ENCODE assay signal across 30 cellular contexts in the genomic region with DNA sequence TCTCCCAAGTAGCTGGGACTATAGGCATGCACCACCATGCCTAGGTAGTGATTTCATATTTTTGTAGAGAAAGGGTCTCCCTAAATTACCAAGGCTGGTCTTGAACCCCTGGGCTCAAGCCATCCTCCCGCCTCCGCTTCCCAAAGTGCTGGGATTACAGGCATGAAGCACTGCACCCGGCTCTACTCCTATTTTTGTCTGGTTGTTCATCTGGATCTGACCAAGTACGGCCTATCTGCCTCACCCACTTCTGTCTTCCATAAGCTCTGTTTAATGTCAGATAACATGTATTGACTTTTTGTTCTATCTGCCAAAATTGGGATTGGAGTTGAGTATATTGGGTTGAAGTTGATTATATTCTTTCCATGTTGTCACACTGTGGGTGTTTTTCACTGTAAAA.
"Had no signal": no experiment of that assay in that cellular context is flagged by ENCODE, and none has a peak within 500 bp of the region (broad histone marks: within the 10 kb centered on the region; RNA-seq: fewer than 3 reads in every experiment).

No MANE protein-coding gene starts in this region.

- DNase-seq: activated B cell treated with CpG ODN at 0.5 μM for 24 hours; activated CD4-positive, alpha-beta memory T cell treated with anti-CD3 and anti-CD28 coated beads, Interleukin-2, amount 10 ng/mL, durations not matched to agents 7 days and 5 days; activated CD4-positive, alpha-beta T cell treated with anti-CD3 and anti-CD28 coated beads for 36 hours; activated CD4-positive, alpha-beta T cell treated with anti-CD3 and anti-CD28 coated beads, Interleukin-2, amount 10 ng/mL, durations not matched to agents 7 days and 5 days; activated CD4-positive, alpha-beta T cell treated with anti-CD3 and anti-CD28 coated beads, Interleukin-2, amount 50 U/mL, for 4 hours; activated CD8-positive, alpha-beta memory T cell treated with anti-CD3 and anti-CD28 coated beads, Interleukin-2, amount 50 U/mL, for 48 hours; activated gamma-delta T cell; activated naive CD4-positive, alpha-beta T cell; activated naive CD4-positive, alpha-beta T cell treated with anti-CD3 and anti-CD28 coated beads, Interleukin-2, amount 10 ng/mL, durations not matched to agents 7 days and 5 days; activated naive CD8-positive, alpha-beta T cell treated with anti-CD3 and anti-CD28 coated beads, Interleukin-2, amount 10 ng/mL, durations not matched to agents 7 days and 5 days; activated T-cell treated with anti-CD3 and anti-CD28 coated beads for 4 hours; activated T-cell treated with anti-CD3 and anti-CD28 coated beads, Interleukin-2, amount 50 U/mL, for 24 hours; activated T-cell treated with anti-CD3 and anti-CD28 coated beads, Interleukin-2, amount 50 U/mL, for 72 hours; central memory CD4-positive, alpha-beta T cell; cerebellar nuclear complex; colonic mucosa; effector CD8-positive, alpha-beta T cell; foreskin fibroblast; T-helper 1 cell; T-helper 17 cell; T1000; WERI-Rb-1 had no signal

- H3K4me1 ChIP-seq: ascending aorta, colonic mucosa had no signal

- ATAC-seq: activated CD4-positive, alpha-beta T cell treated with anti-CD3 and anti-CD28 coated beads for 36 hours; activated CD4-positive, CD25-positive, alpha-beta regulatory T cell treated with anti-CD3 and anti-CD28 coated beads, Interleukin-2, amount 50 U/mL, for 24 hours; activated naive CD4-positive, alpha-beta T cell treated with anti-CD3 and anti-CD28 coated beads, Interleukin-2, amount 50 U/mL, for 72 hours; activated T-cell treated with anti-CD3 and anti-CD28 coated beads, Interleukin-2, amount 50 U/mL, for 72 hours; T-helper 17 cell had no signal

- H3K27ac ChIP-seq: ascending aorta, breast epithelium, cardiac muscle cell, colonic mucosa, epithelial cell of prostate, WERI-Rb-1 had no signal

- H3K4me3 ChIP-seq: ascending aorta, breast epithelium, cardiac muscle cell, colonic mucosa had no signal

- H3K27me3 ChIP-seq: ascending aorta, breast epithelium, cardiac muscle cell, colonic mucosa had no signal

- H3K27me3 Mint-ChIP-seq: activated B cell treated with CpG ODN at 0.5 μM for 24 hours; activated CD4-positive, alpha-beta memory T cell treated with anti-CD3 and anti-CD28 coated beads, Interleukin-2, amount 10 ng/mL, durations not matched to agents 7 days and 5 days; activated CD4-positive, alpha-beta T cell treated with anti-CD3 and anti-CD28 coated beads for 36 hours; activated CD4-positive, alpha-beta T cell treated with anti-CD3 and anti-CD28 coated beads, Interleukin-2, amount 10 ng/mL, durations not matched to agents 7 days and 5 days; activated naive CD4-positive, alpha-beta T cell treated with anti-CD3 and anti-CD28 coated beads, Interleukin-2, amount 10 ng/mL, durations not matched to agents 7 days and 5 days; activated naive CD8-positive, alpha-beta T cell treated with anti-CD3 and anti-CD28 coated beads, Interleukin-2, amount 10 ng/mL, durations not matched to agents 7 days and 5 days; activated T-cell treated with anti-CD3 and anti-CD28 coated beads, Interleukin-2, amount 50 U/mL, for 24 hours; brain had no signal

- H3K4me3 Mint-ChIP-seq: activated B cell treated with CpG ODN at 0.5 μM for 24 hours; activated CD4-positive, alpha-beta memory T cell treated with anti-CD3 and anti-CD28 coated beads, Interleukin-2, amount 10 ng/mL, durations not matched to agents 7 days and 5 days; activated CD4-positive, alpha-beta T cell treated with anti-CD3 and anti-CD28 coated beads for 36 hours; activated CD4-positive, alpha-beta T cell treated with anti-CD3 and anti-CD28 coated beads, Interleukin-2, amount 10 ng/mL, durations not matched to agents 7 days and 5 days; activated naive CD4-positive, alpha-beta T cell treated with anti-CD3 and anti-CD28 coated beads, Interleukin-2, amount 10 ng/mL, durations not matched to agents 7 days and 5 days; activated naive CD8-positive, alpha-beta T cell treated with anti-CD3 and anti-CD28 coated beads, Interleukin-2, amount 10 ng/mL, durations not matched to agents 7 days and 5 days; activated T-cell treated with anti-CD3 and anti-CD28 coated beads, Interleukin-2, amount 50 U/mL, for 24 hours; activated T-cell treated with anti-CD3 and anti-CD28 coated beads, Interleukin-2, amount 50 U/mL, for 72 hours; brain; T-helper 17 cell; T-helper 2 cell treated with Interferon-gamma antibody and Interleukin-4, amounts not matched to agents 5 μg/mL and 100 μg/mL, for 36 hours had no signal

- H3K36me3 Mint-ChIP-seq: activated naive CD4-positive, alpha-beta T cell treated with anti-CD3 and anti-CD28 coated beads, Interleukin-2, amount 10 ng/mL, durations not matched to agents 7 days and 5 days; activated naive CD4-positive, alpha-beta T cell treated with anti-CD3 and anti-CD28 coated beads, Interleukin-2, amount 50 U/mL, for 72 hours; activated naive CD8-positive, alpha-beta T cell treated with anti-CD3 and anti-CD28 coated beads, Interleukin-2, amount 10 ng/mL, durations not matched to agents 7 days and 5 days had no signal

- H3K27ac Mint-ChIP-seq: activated CD4-positive, alpha-beta memory T cell treated with anti-CD3 and anti-CD28 coated beads, Interleukin-2, amount 10 ng/mL, durations not matched to agents 7 days and 5 days; activated CD4-positive, alpha-beta T cell treated with anti-CD3 and anti-CD28 coated beads for 36 hours; activated CD4-positive, alpha-beta T cell treated with anti-CD3 and anti-CD28 coated beads, Interleukin-2, amount 10 ng/mL, durations not matched to agents 7 days and 5 days; activated naive CD4-positive, alpha-beta T cell treated with anti-CD3 and anti-CD28 coated beads, Interleukin-2, amount 10 ng/mL, durations not matched to agents 7 days and 5 days; activated naive CD4-positive, alpha-beta T cell treated with anti-CD3 and anti-CD28 coated beads, Interleukin-2, amount 50 U/mL, for 72 hours; activated naive CD8-positive, alpha-beta T cell treated with anti-CD3 and anti-CD28 coated beads, Interleukin-2, amount 10 ng/mL, durations not matched to agents 7 days and 5 days; activated T-cell treated with anti-CD3 and anti-CD28 coated beads, Interleukin-2, amount 50 U/mL, for 24 hours; activated T-cell treated with anti-CD3 and anti-CD28 coated beads, Interleukin-2, amount 50 U/mL, for 72 hours; brain; T-helper 17 cell; T-helper 2 cell treated with Interferon-gamma antibody and Interleukin-4, amounts not matched to agents 5 μg/mL and 100 μg/mL, for 36 hours had no signal

- H3K36me3 ChIP-seq: ascending aorta, breast epithelium, cardiac muscle cell, colonic mucosa, WERI-Rb-1 had no signal

- H3K9me3 ChIP-seq: ascending aorta, breast epithelium, colonic mucosa had no signal

- H3K9me3 Mint-ChIP-seq: activated B cell treated with CpG ODN at 0.5 μM for 24 hours; activated CD4-positive, alpha-beta memory T cell treated with anti-CD3 and anti-CD28 coated beads, Interleukin-2, amount 10 ng/mL, durations not matched to agents 7 days and 5 days; activated CD4-positive, alpha-beta T cell treated with anti-CD3 and anti-CD28 coated beads, Interleukin-2, amount 10 ng/mL, durations not matched to agents 7 days and 5 days; activated naive CD4-positive, alpha-beta T cell treated with anti-CD3 and anti-CD28 coated beads, Interleukin-2, amount 10 ng/mL, durations not matched to agents 7 days and 5 days; activated naive CD4-positive, alpha-beta T cell treated with anti-CD3 and anti-CD28 coated beads, Interleukin-2, amount 50 U/mL, for 72 hours; activated naive CD8-positive, alpha-beta T cell treated with anti-CD3 and anti-CD28 coated beads, Interleukin-2, amount 10 ng/mL, durations not matched to agents 7 days and 5 days; activated T-cell treated with anti-CD3 and anti-CD28 coated beads, Interleukin-2, amount 50 U/mL, for 24 hours; activated T-cell treated with anti-CD3 and anti-CD28 coated beads, Interleukin-2, amount 50 U/mL, for 72 hours; T-helper 2 cell treated with Interferon-gamma antibody and Interleukin-4, amounts not matched to agents 5 μg/mL and 100 μg/mL, for 36 hours had no signal

- H3K4me1 Mint-ChIP-seq: activated CD4-positive, alpha-beta memory T cell treated with anti-CD3 and anti-CD28 coated beads, Interleukin-2, amount 10 ng/mL, durations not matched to agents 7 days and 5 days; activated CD4-positive, alpha-beta T cell treated with anti-CD3 and anti-CD28 coated beads for 36 hours; activated CD4-positive, alpha-beta T cell treated with anti-CD3 and anti-CD28 coated beads, Interleukin-2, amount 10 ng/mL, durations not matched to agents 7 days and 5 days; activated naive CD4-positive, alpha-beta T cell treated with anti-CD3 and anti-CD28 coated beads, Interleukin-2, amount 10 ng/mL, durations not matched to agents 7 days and 5 days; activated naive CD8-positive, alpha-beta T cell treated with anti-CD3 and anti-CD28 coated beads, Interleukin-2, amount 10 ng/mL, durations not matched to agents 7 days and 5 days; T-helper 17 cell had no signal
